8 cellular contexts compared by ENCODE assay signal in genomic region chr17:50542795-50543774, GRCh38. TPM values are rescaled to one million over a fixed set of nuclear protein-coding genes. Genes with fewer than 3 reads are reported as not detected.
DNase-seq lines count a peak whose midpoint lies in the region; ATAC-seq, FAIRE-seq and TF ChIP-seq lines count a peak whose summit lies in the region.

No MANE protein-coding gene starts in this region.

- H3K4me3 Mint-ChIP-seq in activated naive CD8-positive, alpha-beta T cell treated with anti-CD3 and anti-CD28 coated beads for 36 hours: peak overlapping the region; percentile 77

- ATAC-seq in right lobe of liver: no peak
- ATAC-seq in GM18909 (IDR thresholded peaks at IDR 0.05; ENCODE audit: poor library complexity, unreplicated experiment): no peak

- H3K4me1 Mint-ChIP-seq in activated naive CD8-positive, alpha-beta T cell treated with anti-CD3 and anti-CD28 coated beads for 36 hours: peaks cover 13% of the 10 kb centered on the region

- intact Hi-C loops in right lobe of liver (cut with DNase I): no loop called here

- H3K9me3 Mint-ChIP-seq in activated naive CD8-positive, alpha-beta T cell treated with anti-CD3 and anti-CD28 coated beads for 36 hours: no peaks in the 10 kb centered on the region

- H3K9me3 ChIP-seq in right lobe of liver: no peaks in the 10 kb centered on the region

- H3K4me1 ChIP-seq in right lobe of liver: peaks cover 0 to 18% (median 5%) of the 10 kb centered on the region in 4 donors

- FAIRE-seq in HTR-8/SVneo (lab: Jason Lieb, UNC): peak; percentile 65

- WGBS in right lobe of liver (ENCODE audit: insufficient coverage, low coverage, low lambda C conversion rate, missing lambda C conversion rate): 74% methylated on average over 8 of the region's 16 CpGs

- H3K27me3 Mint-ChIP-seq in activated naive CD8-positive, alpha-beta T cell treated with anti-CD3 and anti-CD28 coated beads for 36 hours: peaks cover 12% of the 10 kb centered on the region

- no peaks in the 10 kb centered on the region for H3K27me3 ChIP-seq in right lobe of liver

- no peaks in the 10 kb centered on the region for H3K36me3 Mint-ChIP-seq in activated naive CD8-positive, alpha-beta T cell treated with anti-CD3 and anti-CD28 coated beads for 36 hours

- DNase-seq in A172 (ENCODE audit: low spot score) (peak; percentile 27), HTR-8/SVneo (ENCODE audit: insufficient read length, low spot score) (no peak), right lobe of liver (peak; percentile 25 to 77 (median 63)), cerebellar nuclear complex (lab: John Stamatoyannopoulos, UW) (no peak), KG1 (lab: John Stamatoyannopoulos, UW) (no peak)
- DNase-seq in activated naive CD8-positive, alpha-beta T cell treated with anti-CD3 and anti-CD28 coated beads for 36 hours: no peak
- no peak for DNase-seq in effector CD8-positive, alpha-beta T cell (lab: John Stamatoyannopoulos, UW)

- no peak for TF ChIP-seq CTCF in right lobe of liver (IDR thresholded peaks at IDR 0.05)

- H3K36me3 ChIP-seq in right lobe of liver: no peaks in the 10 kb centered on the region

- no peak overlapping the region for H3K27ac Mint-ChIP-seq in activated naive CD8-positive, alpha-beta T cell treated with anti-CD3 and anti-CD28 coated beads for 36 hours

- H3K4me3 ChIP-seq in right lobe of liver: peak overlapping the region in 1 of 3 donors; percentile 54

- H3K27ac ChIP-seq in right lobe of liver: no peak overlapping the region

- TF ChIP-seq POLR2A in right lobe of liver (IDR thresholded peaks at IDR 0.05): no peak

RNA-seq across cellular contexts. Expression of gene SPATA20, which starts 3.9 kb away (rescaled TPM):
- total RNA-seq in A172 (2014; rRNA removed; shearing (Covaris generic)): 80.7 and 97.7 TPM in 2 replicates
- 10 to 100 TPM; 32.4 to 36.3 TPM for total RNA-seq in activated naive CD8-positive, alpha-beta T cell treated with anti-CD3 and anti-CD28 coated beads for 36 hours
- total RNA-seq in right lobe of liver: 100 to 1,000 TPM in 1 of 6 experiments, 10 to 100 TPM in 5; 29.6 to 203 (median 34.2) TPM

RNA-seq across cellular contexts. Expression of gene EPN3, which starts 10.6 kb away (rescaled TPM):
- 0.14 TPM in 1 of 2 replicates, not detected in the other for total RNA-seq in A172 (2014; rRNA removed; shearing (Covaris generic))
- total RNA-seq in activated naive CD8-positive, alpha-beta T cell treated with anti-CD3 and anti-CD28 coated beads for 36 hours: not detected
- under 1 TPM in 2 of 6 experiments, not detected in 4; 0.06 to 0.27 TPM for total RNA-seq in right lobe of liver

RNA-seq across cellular contexts. Expression of gene CACNA1G, which starts 17.4 kb away (rescaled TPM):
- 0.17 and 0.81 TPM in 2 replicates for total RNA-seq in A172 (2014; rRNA removed; shearing (Covaris generic))
- total RNA-seq in activated naive CD8-positive, alpha-beta T cell treated with anti-CD3 and anti-CD28 coated beads for 36 hours: under 1 TPM in 1 of 2 experiments, not detected in 1; 0.06 TPM
- total RNA-seq in right lobe of liver: not detected

RNA-seq across cellular contexts. Expression of gene MYCBPAP, which starts 34.8 kb away (rescaled TPM):
- not detected in 2 replicates for total RNA-seq in A172 (2014; rRNA removed; shearing (Covaris generic))
- 1 to 10 TPM in 1 of 2 experiments, under 1 TPM in 1; 0.56 to 1.1 TPM for total RNA-seq in activated naive CD8-positive, alpha-beta T cell treated with anti-CD3 and anti-CD28 coated beads for 36 hours
- under 1 TPM in 1 of 6 experiments, not detected in 5; 0.51 TPM for total RNA-seq in right lobe of liver

Comparison
In these comparisons a context has a peak if more than half of its experiments do, and no peak if none do; other contexts are left out.
1. DNase-seq: peak in A172 (single experiment) and right lobe of liver (3 of 3); none in HTR-8/SVneo (single experiment), activated naive CD8-positive, alpha-beta T cell treated with anti-CD3 and anti-CD28 coated beads for 36 hours (single experiment), effector CD8-positive, alpha-beta T cell (single experiment), cerebellar nuclear complex (0 of 2) and KG1 (single experiment).